27 cellular contexts compared by ENCODE assay signal in the genomic region with DNA sequence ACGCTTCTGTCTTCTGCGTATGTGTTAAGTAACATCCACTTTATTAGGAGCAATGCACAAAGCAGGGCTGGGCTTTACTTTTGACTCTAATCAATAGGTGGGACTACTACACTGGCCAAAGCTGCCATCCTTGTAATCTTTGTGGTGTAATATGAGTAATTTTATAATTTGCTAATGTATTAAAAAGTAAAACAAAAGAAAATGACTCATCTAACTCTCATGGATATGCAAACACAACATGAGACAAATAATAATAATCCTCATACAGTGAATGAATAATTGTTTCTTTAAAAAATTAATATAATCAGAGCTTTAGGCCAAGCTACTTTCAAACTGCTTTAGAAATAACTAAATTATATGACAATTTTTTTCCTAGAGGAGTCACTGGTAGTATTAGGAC.
DNase-seq lines count a peak whose midpoint lies in the region; ATAC-seq, FAIRE-seq and TF ChIP-seq lines count a peak whose summit lies in the region.
"Had no signal": no experiment of that assay in that cellular context is flagged by ENCODE, and none has a peak within 500 bp of the region (broad histone marks: within the 10 kb centered on the region; RNA-seq: fewer than 3 reads in every experiment).

No MANE protein-coding gene starts in this region.

- peaks cover 27% of the 10 kb centered on the region for H3F3A ChIP-seq in PC-9 (ENCODE audit: insufficient read depth, low read depth)

- H3K79me2 ChIP-seq in PC-9 (ENCODE audit: low read depth): peaks cover 10% of the 10 kb centered on the region; the same call in 1 of the 2 replicates

- H2BK120ac ChIP-seq in mesenchymal stem cell (ENCODE audit: low read depth, low read length): no peak overlapping the region

- no peak overlapping the region for H4K8ac ChIP-seq in mesenchymal stem cell (ENCODE audit: low read length)

- H3K4me1 ChIP-seq in PC-9 (replicated peaks; ENCODE audit: insufficient read depth): peaks cover 54% of the 10 kb centered on the region
- H3K4me1 ChIP-seq in mesenchymal stem cell (ENCODE audit: control insufficient read depth, insufficient read depth, low read depth, low read length): peaks cover 3% of the 10 kb centered on the region
- H3K4me1 ChIP-seq: Peyer's patch had no signal

- no peaks in the 10 kb centered on the region; the same call in 1 of the 2 replicates for H3K9me3 ChIP-seq in PC-9 (ENCODE audit: insufficient read depth, low read depth)
- H3K9me3 ChIP-seq in mesenchymal stem cell (ENCODE audit: control insufficient read depth, low read length): no peaks in the 10 kb centered on the region
- H3K9me3 ChIP-seq: Peyer's patch, right atrium auricular region, transverse colon had no signal

- H4K20me1 ChIP-seq in PC-9 (ENCODE audit: insufficient read depth): no peaks in the 10 kb centered on the region

- no peak overlapping the region for H3K23ac ChIP-seq in mesenchymal stem cell (ENCODE audit: low read length in 2 of 2)

- peak; percentile 58 for DNase-seq in ELR (ENCODE audit: low read depth)
- peak in 1 of 2 experiments; percentile 53 for DNase-seq in PC-9
- DNase-seq in bronchial epithelial cell (ENCODE audit: low read depth): peak; percentile 84
- no peak for DNase-seq in mesenchymal stem cell
- DNase-seq in NCI-H524 (lab: John Stamatoyannopoulos, UW): no peak
- DNase-seq in substantia nigra (lab: John Stamatoyannopoulos, UW): no peak
- DNase-seq in NCI-H524 treated with DMSO at 0.1 percent for 48 hours (lab: John Stamatoyannopoulos, UW): no peak
- DNase-seq: ACHN; activated CD4-positive, alpha-beta memory T cell treated with anti-CD3 and anti-CD28 coated beads, Interleukin-2, amount 10 ng/mL, durations not matched to agents 7 days and 5 days; activated CD8-positive, alpha-beta memory T cell treated with anti-CD3 and anti-CD28 coated beads, Interleukin-2, amount 50 U/mL, for 4 hours; CD4-positive, alpha-beta memory T cell; cerebellar nuclear complex; dorsolateral prefrontal cortex; hypothalamus; NCI-H1417; NCI-H2029; Peyer's patch; stimulated activated CD4-positive, alpha-beta T cell treated with anti-CD3 and anti-CD28 coated beads, Interleukin-4, amount 100 ng/mL, for 1 hour; T-helper 9 cell; transverse colon had no signal

- H3K4ac ChIP-seq in mesenchymal stem cell (ENCODE audit: low read depth in 1 of 2, low read length in 2 of 2): no peak overlapping the region

- no peak overlapping the region for H2BK12ac ChIP-seq in mesenchymal stem cell (ENCODE audit: low read length in 2 of 2)

- POLR2A ChIA-PET in PC-9 (lab: Charles Lee; ENCODE audit: unreplicated experiment): interaction anchor here (0.6 kb wide), 1 partner anchor 724 kb away, joined by 5 read pairs; no protein-coding TSS in a partner anchor

- WGBS in mesenchymal stem cell: 98% methylated on average over 2 of the region's 2 CpGs

- TF ChIP-seq CTCF in PC-9 (conservative IDR thresholded peaks at IDR 0.05) (no peak), bronchial epithelial cell (IDR thresholded peaks at IDR 0.05; ENCODE audit: insufficient read depth, low read length, severe bottlenecking) (no peak)

- no peak overlapping the region for H2AK5ac ChIP-seq in mesenchymal stem cell (ENCODE audit: low read length, severe bottlenecking)

- no peak overlapping the region for H2BK15ac ChIP-seq in mesenchymal stem cell (ENCODE audit: low read depth, poor library complexity, severe bottlenecking)

- BruUV-seq in PC-9 (replicated peaks; lab: Mats Ljungman, UMichigan): no TSS peak

- H3K27ac ChIP-seq in PC-9 (peak overlapping the region; percentile 40), mesenchymal stem cell (ENCODE audit: low read length, poor library complexity, severe bottlenecking) (no peak overlapping the region), substantia nigra (ENCODE audit: low read depth, low read length, poor library complexity, severe bottlenecking) (no peak overlapping the region)
- H3K27ac ChIP-seq: HL-60, neural progenitor cell, Peyer's patch, right atrium auricular region, transverse colon had no signal

- peak overlapping the region; percentile 66 for H3K9ac ChIP-seq in mesenchymal stem cell (ENCODE audit: low read length)
- H3K9ac ChIP-seq: neural progenitor cell had no signal

- peaks cover 19% of the 10 kb centered on the region for H3K79me1 ChIP-seq in mesenchymal stem cell (replicated peaks; ENCODE audit: low read length, poor library complexity, severe bottlenecking)

- 0 out of 2 replicates have a peak, but pooled peaks cover 31% of the 10 kb centered on the region for H3K36me3 ChIP-seq in PC-9 (ENCODE audit: low read depth)
- peaks cover 1% of the 10 kb centered on the region for H3K36me3 ChIP-seq in bronchial epithelial cell (ENCODE audit: control insufficient read depth, insufficient read depth, low read length)
- peaks cover 7 to 51% of the 10 kb centered on the region in 2 experiments for H3K36me3 ChIP-seq in mesenchymal stem cell (ENCODE audit: control insufficient read depth in 1 of 2, insufficient read depth in 2 of 2, low read depth in 1 of 2, low read length in 2 of 2)
- H3K36me3 ChIP-seq: neural progenitor cell had no signal

- H3K27me3 ChIP-seq in PC-9 (ENCODE audit: insufficient read depth, low read depth): no peaks in the 10 kb centered on the region
- no peaks in the 10 kb centered on the region for H3K27me3 ChIP-seq in bronchial epithelial cell (ENCODE audit: control insufficient read depth, insufficient read depth, low read length)
- H3K27me3 ChIP-seq in mesenchymal stem cell (ENCODE audit: control insufficient read depth in 1 of 2, insufficient read depth in 1 of 2, low read length in 2 of 2): no peaks in the 10 kb centered on the region
- H3K27me3 ChIP-seq: dorsolateral prefrontal cortex, neural progenitor cell, Peyer's patch, right atrium auricular region, transverse colon had no signal

- ATAC-seq in HG03095 (IDR thresholded peaks at IDR 0.05; ENCODE audit: unreplicated experiment): no peak
- ATAC-seq: GM23338 had no signal

- no peak overlapping the region for H4K91ac ChIP-seq in mesenchymal stem cell (ENCODE audit: low read length)

- H3K9me2 ChIP-seq in PC-9 (ENCODE audit: insufficient read depth): no peaks in the 10 kb centered on the region

- no peak overlapping the region for H3K18ac ChIP-seq in mesenchymal stem cell (ENCODE audit: low read depth in 1 of 2, low read length in 2 of 2)

- CTCF ChIA-PET in PC-9 (lab: Charles Lee): no interaction called here

- H3K4me3 ChIP-seq in PC-9: no peak overlapping the region
- no peak overlapping the region for H3K4me3 ChIP-seq in bronchial epithelial cell (ENCODE audit: low read depth, low read length)
- H3K4me3 ChIP-seq in mesenchymal stem cell (ENCODE audit: insufficient read depth in 1 of 2, low read depth in 1 of 2, low read length in 2 of 2): no peak overlapping the region
- H3K4me3 ChIP-seq: dorsolateral prefrontal cortex, GM23338, neural progenitor cell, Peyer's patch, right atrium auricular region, transverse colon had no signal

- no peak for FAIRE-seq in bronchial epithelial cell (lab: Jason Lieb, UNC)
- FAIRE-seq: D721Med, GM18507 had no signal

- no peak overlapping the region for H3K14ac ChIP-seq in mesenchymal stem cell (ENCODE audit: low read length in 2 of 2)

- H3K4me2 ChIP-seq in PC-9 (no peak overlapping the region), mesenchymal stem cell (ENCODE audit: low read length, poor library complexity, severe bottlenecking) (no peak overlapping the region)
- H3K4me2 ChIP-seq: GM23338, neural progenitor cell had no signal

- no peak overlapping the region for H2AFZ ChIP-seq in PC-9
- H2AFZ ChIP-seq in mesenchymal stem cell (ENCODE audit: low read depth, low read length): no peak overlapping the region
- H2AFZ ChIP-seq: GM23338, neural progenitor cell had no signal

- H2BK5ac ChIP-seq in mesenchymal stem cell (ENCODE audit: low read depth, low read length, poor library complexity, severe bottlenecking): no peak overlapping the region

- intact Hi-C loops in PC-9 (cut with micrococcal nuclease; ENCODE audit: unreplicated experiment): loop anchor here (5.0 kb wide), 2 partner anchors 71 to 126 kb away; no protein-coding TSS in a partner anchor

Comparison
In these comparisons a context has a peak if more than half of its experiments do, and no peak if none do; other contexts are left out.
1. DNase-seq: peak in ELR (single experiment) and bronchial epithelial cell (single experiment); none in mesenchymal stem cell (single experiment), NCI-H524 (0 of 2), substantia nigra (0 of 49) and NCI-H524 treated with DMSO at 0.1 percent for 48 hours (single experiment).